In genomic region chr4:39045791-39046221, GRCh38 we compare ENCODE assay signal across 8 cellular contexts. TPM values are rescaled to one million over a fixed set of nuclear protein-coding genes. Genes with fewer than 3 reads are reported as not detected.
DNase-seq lines count a peak whose midpoint lies in the region; ATAC-seq and TF ChIP-seq lines count a peak whose summit lies in the region.

No MANE protein-coding gene starts in this region.

- TF ChIP-seq CTCF in WTC11 (IDR thresholded peaks at IDR 0.05) (no peak), glutamatergic neuron (IDR thresholded peaks at IDR 0.05; ENCODE audit: partially characterized antibody, unreplicated experiment) (no peak)

- ATAC-seq in WTC11 (no peak), HG02938 (IDR thresholded peaks at IDR 0.05; ENCODE audit: unreplicated experiment) (no peak)
- no peak for ATAC-seq in stimulated activated memory B cell treated with anti-CD40 and anti-IgM and Interleukin-4, amounts not matched to agents 10 μg/mL and 1 μg/mL and 100 μg/mL, for 72 hours

- H3K36me3 Mint-ChIP-seq in activated naive CD4-positive, alpha-beta T cell treated with anti-CD3 and anti-CD28 coated beads, Interleukin-2, amount 50 U/mL, for 24 hours, result no peaks in the 10 kb centered on the region
- H3K36me3 Mint-ChIP-seq in WTC11 (no peaks in the 10 kb centered on the region), glutamatergic neuron (ENCODE audit: unreplicated experiment) (no peaks in the 10 kb centered on the region)
- no peaks in the 10 kb centered on the region for H3K36me3 Mint-ChIP-seq in stimulated activated memory B cell treated with anti-CD40 and anti-IgM and Interleukin-4, amounts not matched to agents 10 μg/mL and 1 μg/mL and 100 μg/mL, for 72 hours

- peak overlapping the region; percentile 95 for H3K27ac Mint-ChIP-seq in activated naive CD4-positive, alpha-beta T cell treated with anti-CD3 and anti-CD28 coated beads, Interleukin-2, amount 50 U/mL, for 24 hours
- H3K27ac Mint-ChIP-seq in WTC11 (0 out of 2 replicates have a peak overlapping the region, but pooled peaks have one; percentile 2), glutamatergic neuron (ENCODE audit: unreplicated experiment) (no peak overlapping the region)
- peak overlapping the region; percentile 79 for H3K27ac Mint-ChIP-seq in stimulated activated memory B cell treated with anti-CD40 and anti-IgM and Interleukin-4, amounts not matched to agents 10 μg/mL and 1 μg/mL and 100 μg/mL, for 72 hours

- H3K9me3 Mint-ChIP-seq in activated naive CD4-positive, alpha-beta T cell treated with anti-CD3 and anti-CD28 coated beads, Interleukin-2, amount 50 U/mL, for 24 hours, result no peaks in the 10 kb centered on the region
- H3K9me3 Mint-ChIP-seq in WTC11, result no peaks in the 10 kb centered on the region
- H3K9me3 Mint-ChIP-seq in glutamatergic neuron (ENCODE audit: unreplicated experiment), result peaks cover 3% of the 10 kb centered on the region
- H3K9me3 Mint-ChIP-seq in stimulated activated memory B cell treated with anti-CD40 and anti-IgM and Interleukin-4, amounts not matched to agents 10 μg/mL and 1 μg/mL and 100 μg/mL, for 72 hours, result no peaks in the 10 kb centered on the region

- peaks cover 55% of the 10 kb centered on the region for H3K4me1 Mint-ChIP-seq in activated naive CD4-positive, alpha-beta T cell treated with anti-CD3 and anti-CD28 coated beads, Interleukin-2, amount 50 U/mL, for 24 hours
- peaks cover 28% of the 10 kb centered on the region for H3K4me1 Mint-ChIP-seq in WTC11
- peaks cover 5% of the 10 kb centered on the region for H3K4me1 Mint-ChIP-seq in glutamatergic neuron (ENCODE audit: low read depth, unreplicated experiment)
- peaks cover 60% of the 10 kb centered on the region for H3K4me1 Mint-ChIP-seq in stimulated activated memory B cell treated with anti-CD40 and anti-IgM and Interleukin-4, amounts not matched to agents 10 μg/mL and 1 μg/mL and 100 μg/mL, for 72 hours

- CTCF ChIA-PET in WTC11 (lab: Charles Lee), result no interaction called here

- POLR2A ChIA-PET in WTC11 (lab: Charles Lee), result interaction anchor here (0.6 to 1.7 kb wide), 2 partner anchors 13 to 15 kb away, joined by 3 to 4 read pairs; no protein-coding TSS in a partner anchor

- no peak for DNase-seq in activated naive CD4-positive, alpha-beta T cell (lab: John Stamatoyannopoulos, UW)
- DNase-seq in WTC11 (ENCODE audit: low spot score) (no peak), glutamatergic neuron (no peak), Ammon's horn (ENCODE audit: low spot score) (no peak)
- DNase-seq in stimulated activated CD8-positive, alpha-beta memory T cell treated with anti-CD3 and anti-CD28 coated beads, Interleukin-4, amount 100 ng/mL, for 48 hours, result no peak

- peak overlapping the region; percentile 91 for H3K4me3 Mint-ChIP-seq in activated naive CD4-positive, alpha-beta T cell treated with anti-CD3 and anti-CD28 coated beads, Interleukin-2, amount 50 U/mL, for 24 hours
- peak overlapping the region; percentile 88 for H3K4me3 Mint-ChIP-seq in WTC11
- peak overlapping the region; percentile 90 for H3K4me3 Mint-ChIP-seq in glutamatergic neuron (ENCODE audit: unreplicated experiment)
- H3K4me3 Mint-ChIP-seq in stimulated activated memory B cell treated with anti-CD40 and anti-IgM and Interleukin-4, amounts not matched to agents 10 μg/mL and 1 μg/mL and 100 μg/mL, for 72 hours, result peak overlapping the region; percentile 88

- no peaks in the 10 kb centered on the region for H3K27me3 Mint-ChIP-seq in activated naive CD4-positive, alpha-beta T cell treated with anti-CD3 and anti-CD28 coated beads, Interleukin-2, amount 50 U/mL, for 24 hours
- H3K27me3 Mint-ChIP-seq in WTC11 (ENCODE audit: low read depth), result no peaks in the 10 kb centered on the region
- H3K27me3 Mint-ChIP-seq in glutamatergic neuron (ENCODE audit: unreplicated experiment), result no peaks in the 10 kb centered on the region
- H3K27me3 Mint-ChIP-seq in stimulated activated memory B cell treated with anti-CD40 and anti-IgM and Interleukin-4, amounts not matched to agents 10 μg/mL and 1 μg/mL and 100 μg/mL, for 72 hours, result no peaks in the 10 kb centered on the region

TF ChIP-seq in WTC11, 78 proteins besides CTCF, POLR2A, EP300 and RAD21:
- TF ChIP-seq ERG (CRISPR knock-in tag; IDR thresholded peaks at IDR 0.05), result no peak
- no peak for TF ChIP-seq EMX1 (CRISPR knock-in tag; IDR thresholded peaks at IDR 0.05)
- no peak for TF ChIP-seq ZNF396 (CRISPR knock-in tag; IDR thresholded peaks at IDR 0.05; ENCODE audit: borderline replicate concordance)
- no peak for TF ChIP-seq HMGXB4 (CRISPR knock-in tag; IDR thresholded peaks at IDR 0.05)
- TF ChIP-seq ATF2 (CRISPR knock-in tag; IDR thresholded peaks at IDR 0.05; ENCODE audit: borderline replicate concordance, low read depth), result no peak
- TF ChIP-seq FOXP1 (CRISPR knock-in tag; IDR thresholded peaks at IDR 0.05; ENCODE audit: borderline replicate concordance), result no peak

RNA-seq across cellular contexts. Expression of gene TMEM156, which starts 13.6 kb away (rescaled TPM):
- total RNA-seq in WTC11 (2021) (0.24 TPM in 1 of 3 replicates, not detected in the others), glutamatergic neuron (ENCODE audit: unreplicated experiment) (not detected)

RNA-seq across cellular contexts. Expression of gene KLHL5, which starts 16.2 kb away (rescaled TPM):
- 18.9 to 21.9 TPM (median 21.1 TPM) in 3 replicates for total RNA-seq in WTC11 (2021)
- 11.5 TPM for total RNA-seq in glutamatergic neuron (ENCODE audit: unreplicated experiment)
